8 cellular contexts compared by ENCODE assay signal in the genomic region with DNA sequence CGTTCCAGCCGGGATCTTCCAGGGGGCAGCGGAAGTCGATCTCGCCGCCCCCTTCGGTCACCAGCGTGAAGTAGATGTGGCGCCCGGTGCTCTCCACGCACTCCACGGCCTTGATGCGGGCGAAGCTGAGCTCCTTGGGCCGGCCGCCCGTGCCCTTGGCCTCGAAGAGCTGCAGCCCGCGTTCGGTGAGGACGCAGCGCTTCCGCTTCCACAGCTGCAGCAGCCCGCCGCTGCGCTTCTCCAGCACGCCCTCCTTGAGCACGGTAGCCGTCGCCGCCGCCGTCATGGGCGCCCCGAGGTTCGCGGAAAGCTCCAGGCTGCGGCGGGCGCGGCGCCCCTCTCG. TPM values are rescaled to one million over a fixed set of nuclear protein-coding genes. Genes with fewer than 3 reads are reported as not detected.
DNase-seq lines count a peak whose midpoint lies in the region; ATAC-seq, FAIRE-seq and TF ChIP-seq lines count a peak whose summit lies in the region.

No MANE protein-coding gene starts in this region.

- no peaks in the 10 kb centered on the region for H4K20me1 ChIP-seq in endothelial cell of umbilical vein (replicated peaks; ENCODE audit: control insufficient read depth, extremely low read depth, insufficient read depth, low read length)

- peaks cover 0 to 12% of the 10 kb centered on the region in 2 experiments for H3K36me3 ChIP-seq in endothelial cell of umbilical vein (ENCODE audit: control insufficient read depth in 2 of 2, extremely low read depth in 1 of 2, insufficient read depth in 2 of 2, low read length in 2 of 2)
- H3K36me3 ChIP-seq in muscle layer of colon (ENCODE audit: insufficient read depth, low read length), result peaks cover 23% of the 10 kb centered on the region

- ATAC-seq in HG02798 (IDR thresholded peaks at IDR 0.05; ENCODE audit: poor library complexity, unreplicated experiment), result peak; percentile 37

- H3K27me3 ChIP-seq in endothelial cell of umbilical vein (ENCODE audit: control insufficient read depth in 2 of 2, insufficient read depth in 2 of 2, low read length in 2 of 2) (peaks cover 3% of the 10 kb centered on the region in 2 experiments), muscle layer of colon (ENCODE audit: control insufficient read depth in 1 of 2, insufficient read depth in 2 of 2, low read length in 2 of 2) (no peaks in the 10 kb centered on the region)

- peaks cover 13% of the 10 kb centered on the region for H3K4me1 Mint-ChIP-seq in activated CD4-positive, alpha-beta T cell treated with anti-CD3 and anti-CD28 coated beads, Interleukin-2, amount 10 ng/mL, durations not matched to agents 24 days and 14 days

- H3K9me3 Mint-ChIP-seq in activated CD4-positive, alpha-beta T cell treated with anti-CD3 and anti-CD28 coated beads, Interleukin-2, amount 10 ng/mL, durations not matched to agents 24 days and 14 days, result no peaks in the 10 kb centered on the region

- peak overlapping the region; percentile 13 for H3K27ac ChIP-seq in endothelial cell of umbilical vein (ENCODE audit: insufficient read depth, low read depth, low read length)
- peak overlapping the region; percentile 98 for H3K27ac ChIP-seq in muscle layer of colon (ENCODE audit: low read depth, low read length)

- peaks cover 27% of the 10 kb centered on the region for H3K27me3 Mint-ChIP-seq in activated CD4-positive, alpha-beta T cell treated with anti-CD3 and anti-CD28 coated beads, Interleukin-2, amount 10 ng/mL, durations not matched to agents 24 days and 14 days

- peak; percentile 69 for TF ChIP-seq POLR2A in endothelial cell of umbilical vein (IDR thresholded peaks at IDR 0.05; ENCODE audit: low read depth, low read length)

- no TSS peak for BruUV-seq in endothelial cell of umbilical vein (replicated peaks; lab: Mats Ljungman, UMichigan)

- peaks cover 8% of the 10 kb centered on the region for H3K36me3 Mint-ChIP-seq in activated CD4-positive, alpha-beta T cell treated with anti-CD3 and anti-CD28 coated beads, Interleukin-2, amount 10 ng/mL, durations not matched to agents 24 days and 14 days (ENCODE audit: low read depth)

- H3K9me1 ChIP-seq in endothelial cell of umbilical vein (replicated peaks; ENCODE audit: control insufficient read depth, extremely low read depth, insufficient read depth, low read length), result no peaks in the 10 kb centered on the region

- DNase-seq in activated CD4-positive, alpha-beta T cell treated with anti-CD3 and anti-CD28 coated beads, Interleukin-2, amount 10 ng/mL, durations not matched to agents 24 days and 14 days, result peak; percentile 82
- no peak for DNase-seq in activated CD4-positive, alpha-beta T cell treated with anti-CD3 and anti-CD28 coated beads, Interleukin-2, amount 50 U/mL, for 4 hours
- DNase-seq in RCC 7860 (ENCODE audit: low spot score) (peak; percentile 16), endothelial cell of umbilical vein (ENCODE audit: low read depth, low spot score) (peak; percentile 54), OCI-M2 (lab: John Stamatoyannopoulos, UW; ENCODE audit: unreplicated experiment) (no peak), NCI-H2029 treated with DMSO at 0.1 percent for 48 hours (lab: John Stamatoyannopoulos, UW) (no peak)

- FAIRE-seq in RCC 7860 (lab: Jason Lieb, UNC) (no peak), endothelial cell of umbilical vein (lab: Jason Lieb, UNC) (peak; percentile 67)

- TF ChIP-seq CTCF in endothelial cell of umbilical vein (IDR thresholded peaks at IDR 0.05; ENCODE audit: extremely low read depth in 1 of 2, insufficient read depth in 1 of 2, low read depth in 1 of 2, low read length in 2 of 2), result no peak

- peaks cover 12% of the 10 kb centered on the region for H3K79me2 ChIP-seq in endothelial cell of umbilical vein (ENCODE audit: control insufficient read depth, insufficient read depth, low read length)

- no peak overlapping the region for H3K27ac Mint-ChIP-seq in activated CD4-positive, alpha-beta T cell treated with anti-CD3 and anti-CD28 coated beads, Interleukin-2, amount 10 ng/mL, durations not matched to agents 24 days and 14 days

- H3K9ac ChIP-seq in endothelial cell of umbilical vein (replicated peaks; ENCODE audit: extremely low read depth, insufficient read depth, low read length) (peak overlapping the region; percentile 69), muscle layer of colon (ENCODE audit: low read length) (peak overlapping the region; percentile 100)

- peaks cover 5% of the 10 kb centered on the region for H3K4me1 ChIP-seq in endothelial cell of umbilical vein (ENCODE audit: control insufficient read depth, extremely low read depth, insufficient read depth, low read length)
- peaks cover 28% of the 10 kb centered on the region for H3K4me1 ChIP-seq in muscle layer of colon (ENCODE audit: insufficient read depth, low read length)

- H3K9me3 ChIP-seq in endothelial cell of umbilical vein (replicated peaks; ENCODE audit: control insufficient read depth, insufficient read depth, low read length), result no peaks in the 10 kb centered on the region
- no peaks in the 10 kb centered on the region for H3K9me3 ChIP-seq in muscle layer of colon (ENCODE audit: low read length)

- peak overlapping the region; percentile 82 for H3K4me3 Mint-ChIP-seq in activated CD4-positive, alpha-beta T cell treated with anti-CD3 and anti-CD28 coated beads, Interleukin-2, amount 10 ng/mL, durations not matched to agents 24 days and 14 days

- CTCF ChIA-PET in endothelial cell of umbilical vein (lab: Charles Lee), result interaction anchor here (0.8 to 3.1 kb wide), 11 partner anchors 8 to 325 kb away, joined by 3 to 38 read pairs (median 4); no protein-coding TSS in a partner anchor

- H3K4me3 ChIP-seq in endothelial cell of umbilical vein (replicated peaks in 1 of 3; ENCODE audit: insufficient read depth in 1 of 3, low read depth in 1 of 3, low read length in 3 of 3) (peak overlapping the region; percentile 13 to 85 (median 53)), muscle layer of colon (ENCODE audit: low read depth in 1 of 2, low read length in 2 of 2) (peak overlapping the region; percentile 99 to 100)

- H3K4me2 ChIP-seq in endothelial cell of umbilical vein (ENCODE audit: insufficient read depth, low read length), result peak overlapping the region; percentile 32

- H2AFZ ChIP-seq in endothelial cell of umbilical vein (ENCODE audit: low read depth, low read length), result peak overlapping the region; percentile 92

- POLR2A ChIA-PET in endothelial cell of umbilical vein (lab: Charles Lee), result interaction anchor here (0.6 to 1.9 kb wide), 7 partner anchors 13 to 619 kb away, joined by 3 to 13 read pairs (median 3); no protein-coding TSS in a partner anchor

- dilution Hi-C loops in endothelial cell of umbilical vein (cut with MboI; ENCODE audit: extremely low pct_ligation_motif_present, low sequenced_read_pairs), result no loop called here

- intact Hi-C loops in activated CD4-positive, alpha-beta T cell treated with anti-CD3 and anti-CD28 coated beads, Interleukin-2, amount 10 ng/mL, durations not matched to agents 24 days and 14 days (cut with micrococcal nuclease), result loop anchor here (1.0 to 2.0 kb wide), 2 partner anchors 20 to 38 kb away; a partner anchor contains a TSS
- intact Hi-C loops in endothelial cell of umbilical vein (cut with micrococcal nuclease), result loop anchor here (2.0 kb wide), 1 partner anchor 20 kb away; no protein-coding TSS in a partner anchor

TF ChIP-seq in endothelial cell of umbilical vein, 7 proteins besides CTCF, POLR2A, EP300 and RAD21 (continues in another document):
- TF ChIP-seq, protein P1, sequence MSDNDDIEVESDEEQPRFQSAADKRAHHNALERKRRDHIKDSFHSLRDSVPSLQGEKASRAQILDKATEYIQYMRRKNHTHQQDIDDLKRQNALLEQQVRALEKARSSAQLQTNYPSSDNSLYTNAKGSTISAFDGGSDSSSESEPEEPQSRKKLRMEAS (IDR thresholded peaks at IDR 0.05; ENCODE audit: insufficient read depth, insufficient read length), result no peak
- TF ChIP-seq GATA2 (IDR thresholded peaks at IDR 0.05; ENCODE audit: insufficient read depth, insufficient read length, low read depth, low read length), result no peak
- no peak for TF ChIP-seq EZH2 (IDR thresholded peaks at IDR 0.05; ENCODE audit: borderline replicate concordance, low read depth, low read length, severe bottlenecking)

RNA-seq across cellular contexts. Expression of a gene that starts 0.5 kb away (rescaled TPM):
- 11.7 and 12.0 TPM in 2 replicates for total RNA-seq in activated CD4-positive, alpha-beta T cell treated with anti-CD3 and anti-CD28 coated beads, Interleukin-2, amount 10 ng/mL, durations not matched to agents 24 days and 14 days
- total RNA-seq in endothelial cell of umbilical vein, result 29.5 and 35.6 TPM in 2 replicates
- 21.4 and 24.4 TPM in 2 replicates for polyA plus RNA-seq in endothelial cell of umbilical vein
- polyA plus RNA-seq in endothelial cell of umbilical vein (2011; cell fraction: cytosol; rRNA removed), result 14.4 and 26.7 TPM in 2 replicates
- polyA plus RNA-seq in endothelial cell of umbilical vein (2011; cell fraction: nucleus; rRNA removed), result 9.6 and 10.4 TPM in 2 replicates
- polyA plus RNA-seq in endothelial cell of umbilical vein (2012), result 21.0 and 23.4 TPM in 2 replicates
- polyA minus RNA-seq in endothelial cell of umbilical vein, result 7.8 and 8.0 TPM in 2 replicates
- polyA minus RNA-seq in endothelial cell of umbilical vein (2011; cell fraction: cytosol; rRNA and poly(A)+ RNA removed), result 19.4 TPM
- 3.2 and 8.5 TPM in 2 replicates for polyA minus RNA-seq in endothelial cell of umbilical vein (2011; cell fraction: nucleus; rRNA and poly(A)+ RNA removed)

RNA-seq across cellular contexts. Expression of a gene that starts 38.5 kb away (rescaled TPM):
- total RNA-seq in activated CD4-positive, alpha-beta T cell treated with anti-CD3 and anti-CD28 coated beads, Interleukin-2, amount 10 ng/mL, durations not matched to agents 24 days and 14 days, result 59.0 and 60.6 TPM in 2 replicates
- total RNA-seq in endothelial cell of umbilical vein, result 332 and 393 TPM in 2 replicates
- 510 and 560 TPM in 2 replicates for polyA plus RNA-seq in endothelial cell of umbilical vein
- 538 and 578 TPM in 2 replicates for polyA plus RNA-seq in endothelial cell of umbilical vein (2011; cell fraction: cytosol; rRNA removed)
- 426 and 474 TPM in 2 replicates for polyA plus RNA-seq in endothelial cell of umbilical vein (2011; cell fraction: nucleus; rRNA removed)
- 291 and 393 TPM in 2 replicates for polyA plus RNA-seq in endothelial cell of umbilical vein (2012)
- polyA minus RNA-seq in endothelial cell of umbilical vein, result 360 and 393 TPM in 2 replicates
- 93.8 TPM for polyA minus RNA-seq in endothelial cell of umbilical vein (2011; cell fraction: cytosol; rRNA and poly(A)+ RNA removed)
- polyA minus RNA-seq in endothelial cell of umbilical vein (2011; cell fraction: nucleus; rRNA and poly(A)+ RNA removed), result 111 and 143 TPM in 2 replicates

RNA-seq across cellular contexts. Expression of a gene that starts 46.9 kb away (rescaled TPM):
- not detected in 2 replicates for total RNA-seq in activated CD4-positive, alpha-beta T cell treated with anti-CD3 and anti-CD28 coated beads, Interleukin-2, amount 10 ng/mL, durations not matched to agents 24 days and 14 days
- total RNA-seq in endothelial cell of umbilical vein, result not detected in 2 replicates
- not detected in 2 replicates for polyA plus RNA-seq in endothelial cell of umbilical vein
- not detected in 2 replicates for polyA plus RNA-seq in endothelial cell of umbilical vein (2011; cell fraction: cytosol; rRNA removed)
- not detected in 2 replicates for polyA plus RNA-seq in endothelial cell of umbilical vein (2011; cell fraction: nucleus; rRNA removed)
- not detected in 2 replicates for polyA plus RNA-seq in endothelial cell of umbilical vein (2012)
- polyA minus RNA-seq in endothelial cell of umbilical vein, result not detected in 2 replicates
- not detected for polyA minus RNA-seq in endothelial cell of umbilical vein (2011; cell fraction: cytosol; rRNA and poly(A)+ RNA removed)
- not detected in 2 replicates for polyA minus RNA-seq in endothelial cell of umbilical vein (2011; cell fraction: nucleus; rRNA and poly(A)+ RNA removed)

Comparison
In these comparisons a context has a peak if more than half of its experiments do, and no peak if none do; other contexts are left out.
1. DNase-seq: peak in activated CD4-positive, alpha-beta T cell treated with anti-CD3 and anti-CD28 coated beads, Interleukin-2, amount 10 ng/mL, durations not matched to agents 24 days and 14 days (single experiment), RCC 7860 (single experiment) and endothelial cell of umbilical vein (single experiment); none in activated CD4-positive, alpha-beta T cell treated with anti-CD3 and anti-CD28 coated beads, Interleukin-2, amount 50 U/mL, for 4 hours (0 of 2), OCI-M2 (single experiment) and NCI-H2029 treated with DMSO at 0.1 percent for 48 hours (single experiment).